10 cellular contexts compared by ENCODE assay signal in genomic region chr9:134165357-134166315, GRCh38. TPM values are rescaled to one million over a fixed set of nuclear protein-coding genes. Genes with fewer than 3 reads are reported as not detected.
A peak's percentile ranks its signal among the peaks of the same experiment; 100 is the strongest.
DNase-seq lines count a peak whose midpoint lies in the region; ATAC-seq and TF ChIP-seq lines count a peak whose summit lies in the region.
"Had no signal": no experiment of that assay in that cellular context is flagged by ENCODE, and none has a peak within 500 bp of the region (broad histone marks: within the 10 kb centered on the region; RNA-seq: fewer than 3 reads in every experiment).

No MANE protein-coding gene starts in this region.

- no peak overlapping the region for H2AFZ ChIP-seq in mesenchymal stem cell (ENCODE audit: low read depth, low read length)

- peak overlapping the region in 1 of 2 experiments; percentile 9 for H3K4ac ChIP-seq in mesenchymal stem cell (ENCODE audit: low read depth in 1 of 2, low read length in 2 of 2)

- H3K9ac ChIP-seq in mesenchymal stem cell (ENCODE audit: low read length): no peak overlapping the region

- H4K8ac ChIP-seq in mesenchymal stem cell (ENCODE audit: low read length): peak overlapping the region; percentile 59

- H3K36me3 ChIP-seq in left ventricle myocardium inferior (no peaks in the 10 kb centered on the region), mesenchymal stem cell (ENCODE audit: control insufficient read depth in 1 of 2, insufficient read depth in 2 of 2, low read depth in 1 of 2, low read length in 2 of 2) (peaks cover 5 to 20% of the 10 kb centered on the region in 2 experiments)
- H3K36me3 ChIP-seq: stomach had no signal

- no peaks in the 10 kb centered on the region for H3K4me1 ChIP-seq in left ventricle myocardium inferior
- H3K4me1 ChIP-seq in mesenchymal stem cell (ENCODE audit: control insufficient read depth, insufficient read depth, low read depth, low read length): peaks cover 19% of the 10 kb centered on the region

- no peak overlapping the region for H3K27ac ChIP-seq in left ventricle myocardium inferior (replicated peaks)
- no peak overlapping the region for H3K27ac ChIP-seq in mesenchymal stem cell (ENCODE audit: low read length, poor library complexity, severe bottlenecking)
- H3K27ac ChIP-seq: stomach had no signal

- no peak overlapping the region for H2AK5ac ChIP-seq in mesenchymal stem cell (ENCODE audit: low read length, severe bottlenecking)

- DNase-seq in Right ventricle myocardium superior: peak; percentile 70
- no peak for DNase-seq in left ventricle myocardium inferior
- DNase-seq in activated naive CD4-positive, alpha-beta T cell treated with anti-CD3 and anti-CD28 coated beads, Interleukin-2, amount 50 U/mL, for 72 hours (ENCODE audit: low spot score in 2 of 2): peak; percentile 39 to 67
- DNase-seq in mesenchymal stem cell: peak; percentile 35
- no peak for DNase-seq in GM13977 (ENCODE audit: low spot score)
- DNase-seq in hippocampal formation (lab: John Stamatoyannopoulos, UW): no peak
- no peak for DNase-seq in NCI-H1436 treated with DMSO at 0.1 percent for 48 hours (lab: John Stamatoyannopoulos, UW)
- DNase-seq: stomach had no signal

- peak overlapping the region; percentile 38 for H2BK15ac ChIP-seq in mesenchymal stem cell (ENCODE audit: low read depth, poor library complexity, severe bottlenecking)

- intact Hi-C loops in Right ventricle myocardium superior (cut with DNase I): loop anchor here (5.0 kb wide), 1 partner anchor 162 kb away; the partner anchor contains the start of gene RXRA
- intact Hi-C loops in left ventricle myocardium inferior (cut with micrococcal nuclease): no loop called here

- H2BK12ac ChIP-seq in mesenchymal stem cell (ENCODE audit: low read length in 2 of 2): peak overlapping the region in 1 of 2 experiments; percentile 27

- in situ Hi-C loops in GM13977 (cut with MboI; ENCODE audit: low pct_unique_long_range_greater_than_20kb, low sequenced_read_pairs, unreplicated experiment): loop anchor here (10.0 kb wide), 2 partner anchors 209 to 279 kb away; no protein-coding TSS in a partner anchor

- H3K9me3 Mint-ChIP-seq in activated naive CD4-positive, alpha-beta T cell treated with anti-CD3 and anti-CD28 coated beads, Interleukin-2, amount 50 U/mL, for 72 hours: no peaks in the 10 kb centered on the region

- no peak overlapping the region for H3K4me2 ChIP-seq in mesenchymal stem cell (ENCODE audit: low read length, poor library complexity, severe bottlenecking)

- no peak overlapping the region for H4K91ac ChIP-seq in mesenchymal stem cell (ENCODE audit: low read length)

- no peak overlapping the region for H3K14ac ChIP-seq in mesenchymal stem cell (ENCODE audit: low read length in 2 of 2)

- peak overlapping the region in 1 of 2 experiments; percentile 16 for H3K18ac ChIP-seq in mesenchymal stem cell (ENCODE audit: low read depth in 1 of 2, low read length in 2 of 2)

- H3K27me3 ChIP-seq in left ventricle myocardium inferior (ENCODE audit: low read depth): no peaks in the 10 kb centered on the region
- H3K27me3 ChIP-seq in mesenchymal stem cell (ENCODE audit: control insufficient read depth in 1 of 2, insufficient read depth in 1 of 2, low read length in 2 of 2): no peaks in the 10 kb centered on the region
- H3K27me3 ChIP-seq: stomach had no signal

- no peak overlapping the region for H2BK5ac ChIP-seq in mesenchymal stem cell (ENCODE audit: low read depth, low read length, poor library complexity, severe bottlenecking)

- peak overlapping the region in 1 of 2 donors; percentile 72 for H3K27ac Mint-ChIP-seq in activated naive CD4-positive, alpha-beta T cell treated with anti-CD3 and anti-CD28 coated beads, Interleukin-2, amount 50 U/mL, for 72 hours
- H3K27ac Mint-ChIP-seq: T-helper 1 cell treated with Interleukin-12 subunit alpha and Interleukin-12 subunit beta and Interleukin-4 antibody, amounts not matched to agents 30 μg/mL and 1 μg/mL, for 36 hours had no signal

- peaks cover 0 to 4% of the 10 kb centered on the region in 2 donors for H3K36me3 Mint-ChIP-seq in activated naive CD4-positive, alpha-beta T cell treated with anti-CD3 and anti-CD28 coated beads, Interleukin-2, amount 50 U/mL, for 72 hours

- TF ChIP-seq CTCF in left ventricle myocardium inferior (IDR thresholded peaks at IDR 0.05; ENCODE audit: borderline replicate concordance) (no peak), GM13977 (IDR thresholded peaks at IDR 0.05; ENCODE audit: extremely low read depth, insufficient read depth, missing control alignments) (no peak)

- H3K4me3 ChIP-seq in left ventricle myocardium inferior (no peak overlapping the region), mesenchymal stem cell (ENCODE audit: insufficient read depth in 1 of 2, low read depth in 1 of 2, low read length in 2 of 2) (no peak overlapping the region)
- H3K4me3 ChIP-seq: stomach had no signal

- H3K23ac ChIP-seq in mesenchymal stem cell (ENCODE audit: low read length in 2 of 2): no peak overlapping the region

- ATAC-seq in Right ventricle myocardium superior (ENCODE audit: poor library complexity) (no peak), GM19455 (IDR thresholded peaks at IDR 0.05; ENCODE audit: unreplicated experiment) (no peak)
- ATAC-seq in activated naive CD4-positive, alpha-beta T cell treated with anti-CD3 and anti-CD28 coated beads, Interleukin-2, amount 50 U/mL, for 72 hours: no peak

- H3K79me1 ChIP-seq in mesenchymal stem cell (replicated peaks; ENCODE audit: low read length, poor library complexity, severe bottlenecking): peaks cover 7% of the 10 kb centered on the region

- 53% methylated on average over 29 of the region's 29 CpGs for WGBS in mesenchymal stem cell

- H2BK120ac ChIP-seq in mesenchymal stem cell (ENCODE audit: low read depth, low read length): no peak overlapping the region

- H3K9me3 ChIP-seq in left ventricle myocardium inferior (replicated peaks) (peaks cover 6% of the 10 kb centered on the region), mesenchymal stem cell (ENCODE audit: control insufficient read depth, low read length) (no peaks in the 10 kb centered on the region)

RNA-seq across cellular contexts. Expression of gene RNU6ATAC, which starts 1.3 kb away (rescaled TPM):
- 351 TPM for total RNA-seq in Right ventricle myocardium superior
- total RNA-seq in left ventricle myocardium inferior: 157 TPM
- total RNA-seq in activated naive CD4-positive, alpha-beta T cell treated with anti-CD3 and anti-CD28 coated beads, Interleukin-2, amount 50 U/mL, for 72 hours: 10 to 100 TPM; 32.1 to 61.4 TPM
- polyA plus RNA-seq in mesenchymal stem cell (2013, experiment 1 of 2): not detected
- polyA plus RNA-seq in mesenchymal stem cell (2013, experiment 2 of 2): not detected
- total RNA-seq: stomach had no signal
- polyA plus RNA-seq: stomach had no signal

RNA-seq across cellular contexts. Expression of gene WDR5, which starts 29.8 kb away (rescaled TPM):
- total RNA-seq in Right ventricle myocardium superior (17.5 TPM), left ventricle myocardium inferior (17.7 TPM)
- total RNA-seq in activated naive CD4-positive, alpha-beta T cell treated with anti-CD3 and anti-CD28 coated beads, Interleukin-2, amount 50 U/mL, for 72 hours: 10 to 100 TPM; 29.7 to 43.7 TPM
- polyA plus RNA-seq in mesenchymal stem cell (2013, experiment 1 of 2): 15.8 TPM
- polyA plus RNA-seq in mesenchymal stem cell (2013, experiment 2 of 2): 15.4 TPM

Comparison
In these comparisons a context has a peak if more than half of its experiments do, and no peak if none do; other contexts are left out.
1. DNase-seq: peak in Right ventricle myocardium superior (single experiment), activated naive CD4-positive, alpha-beta T cell treated with anti-CD3 and anti-CD28 coated beads, Interleukin-2, amount 50 U/mL, for 72 hours (2 of 2) and mesenchymal stem cell (single experiment); none in left ventricle myocardium inferior (single experiment), GM13977 (single experiment), hippocampal formation (0 of 2) and NCI-H1436 treated with DMSO at 0.1 percent for 48 hours (single experiment).